In the genomic region with DNA sequence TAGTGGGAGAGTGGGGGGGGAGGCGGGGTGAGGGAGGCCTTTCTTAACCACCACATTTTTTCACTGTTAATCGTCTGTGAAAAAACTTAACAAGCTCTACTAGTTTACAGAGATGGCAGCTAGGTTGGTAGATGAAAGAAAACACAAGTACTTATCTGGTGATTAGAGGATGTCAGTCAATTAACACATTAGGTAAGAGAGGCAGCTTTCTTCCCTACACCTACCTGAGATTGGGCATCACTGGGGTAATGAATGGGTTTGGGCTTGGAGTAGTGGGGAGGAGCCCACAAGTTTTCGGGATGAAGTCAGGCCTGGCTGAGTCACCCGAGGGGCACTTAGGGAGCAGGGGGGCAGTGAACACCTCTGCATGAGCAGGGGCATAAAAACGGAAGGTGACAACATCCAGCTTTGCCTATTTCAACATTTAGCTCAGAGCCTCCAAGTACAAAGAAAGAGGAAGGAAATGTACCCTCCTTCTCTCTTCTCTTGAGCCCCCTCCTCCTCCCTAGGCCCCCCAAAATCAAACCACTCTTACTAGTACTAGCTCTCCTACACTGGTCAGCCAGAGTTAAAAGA, we compare ENCODE assay signal across 1 cellular context.
TF ChIP-seq lines count a peak whose summit lies in the region.

No MANE protein-coding gene starts in this region.

TF ChIP-seq in K562, 482 proteins besides CTCF, POLR2A, EP300 and RAD21 (continued from another document):
- TF ChIP-seq, protein P1, sequence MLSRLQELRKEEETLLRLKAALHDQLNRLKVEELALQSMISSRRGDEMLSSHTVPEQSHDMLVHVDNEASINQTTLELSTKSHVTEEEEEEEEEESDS (CRISPR knock-in tag; IDR thresholded peaks at IDR 0.05), result no peak
- TF ChIP-seq DACH1 (IDR thresholded peaks at IDR 0.05; ENCODE audit: partially characterized antibody) (no peak), ARID1B (IDR thresholded peaks at IDR 0.05) (peak; percentile 43), ZKSCAN1 (IDR thresholded peaks at IDR 0.05; ENCODE audit: low read depth, low read length) (0 out of 2 replicates have a peak, but pooled peaks have one; percentile 2), RNF2 (IDR thresholded peaks at IDR 0.05) (no peak), ZBTB7A (IDR thresholded peaks at IDR 0.05; ENCODE audit: borderline replicate concordance, control insufficient read depth, low read depth, low read length) (peak; percentile 58; the same call in 1 of the 2 replicates), EP400 (IDR thresholded peaks at IDR 0.05) (no peak), RBM39 (optimal IDR thresholded peaks at IDR 0.05; ENCODE audit: low read depth, low read length) (no peak), ZNF318 (IDR thresholded peaks at IDR 0.05; ENCODE audit: borderline replicate concordance in 1 of 2, low read depth in 1 of 2) (0 out of 4 replicates have a peak, but pooled peaks of 1 of the 2 experiments have one; percentile 14), POLR2B (IDR thresholded peaks at IDR 0.05; ENCODE audit: low read depth, partially characterized antibody) (no peak), SRSF1 (IDR thresholded peaks at IDR 0.05; ENCODE audit: low read depth, low read length) (no peak), FOXK2 (conservative IDR thresholded peaks at IDR 0.05 in 1 of 2, IDR thresholded peaks at IDR 0.05 in 1 of 2; ENCODE audit: low read depth in 2 of 2) (no peak), TFAP4 (CRISPR knock-in tag; IDR thresholded peaks at IDR 0.05; ENCODE audit: borderline replicate concordance) (no peak)
- TF ChIP-seq, protein P2, sequence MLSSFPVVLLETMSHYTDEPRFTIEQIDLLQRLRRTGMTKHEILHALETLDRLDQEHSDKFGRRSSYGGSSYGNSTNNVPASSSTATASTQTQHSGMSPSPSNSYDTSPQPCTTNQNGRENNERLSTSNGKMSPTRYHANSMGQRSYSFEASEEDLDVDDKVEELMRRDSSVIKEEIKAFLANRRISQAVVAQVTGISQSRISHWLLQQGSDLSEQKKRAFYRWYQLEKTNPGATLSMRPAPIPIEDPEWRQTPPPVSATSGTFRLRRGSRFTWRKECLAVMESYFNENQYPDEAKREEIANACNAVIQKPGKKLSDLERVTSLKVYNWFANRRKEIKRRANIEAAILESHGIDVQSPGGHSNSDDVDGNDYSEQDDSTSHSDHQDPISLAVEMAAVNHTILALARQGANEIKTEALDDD (IDR thresholded peaks at IDR 0.05), result peak; percentile 86
